ENCODE assay signal across 15 cellular contexts in the genomic region with DNA sequence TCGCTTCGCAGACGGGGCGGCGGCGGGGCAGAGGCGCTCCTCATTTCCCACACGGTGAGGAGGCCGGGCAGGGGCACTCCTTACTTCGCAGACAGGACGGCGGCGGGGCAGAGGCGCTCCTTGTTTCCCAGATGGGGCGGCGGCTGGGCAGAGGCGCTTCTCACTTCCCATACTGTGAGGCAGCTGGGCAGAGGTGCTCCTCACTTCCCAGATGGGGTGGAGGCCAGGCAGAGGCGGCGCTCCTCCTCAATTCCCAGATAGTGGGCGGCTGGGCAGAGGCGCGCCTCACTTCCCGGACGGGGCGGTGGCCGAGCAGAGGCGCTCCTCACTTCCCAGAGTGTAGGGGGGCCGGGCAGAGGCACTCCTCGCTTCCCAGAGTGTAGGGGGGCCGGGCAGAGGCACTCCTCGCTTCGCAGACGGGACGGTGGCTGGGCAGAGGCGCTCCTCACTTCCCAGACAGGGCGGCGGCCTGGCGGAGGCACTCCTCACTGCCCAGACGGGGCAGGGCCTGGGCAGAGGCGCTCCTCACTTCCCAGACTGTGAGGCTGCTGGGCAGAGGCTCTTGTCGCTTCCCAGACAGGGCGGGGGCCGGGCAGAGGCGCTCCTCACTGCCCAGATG.
"Had no signal": no experiment of that assay in that cellular context is flagged by ENCODE, and none has a peak within 500 bp of the region (broad histone marks: within the 10 kb centered on the region; RNA-seq: fewer than 3 reads in every experiment).

No MANE protein-coding gene starts in this region.

- H3K27me3 ChIP-seq: dorsolateral prefrontal cortex, heart left ventricle, tibial artery, upper lobe of left lung, uterus had no signal

- H3K27ac ChIP-seq: dorsolateral prefrontal cortex, heart left ventricle, tibial artery, upper lobe of left lung, uterus had no signal

- H3K36me3 ChIP-seq: uterus had no signal

- H3K4me3 ChIP-seq: dorsolateral prefrontal cortex, heart left ventricle, tibial artery, upper lobe of left lung, uterus had no signal

- DNase-seq: cortex of kidney; dorsolateral prefrontal cortex; effector CD8-positive, alpha-beta T cell; foreskin melanocyte; hippocampal formation; kidney glomerular epithelial cell; natural killer cell; stimulated activated CD4-positive, alpha-beta T cell treated with anti-CD3 and anti-CD28 coated beads, Interleukin-15, amount 100 ng/mL, for 24 hours; stimulated activated CD4-positive, alpha-beta T cell treated with anti-CD3 and anti-CD28 coated beads, Interleukin-1b, Interleukin-23, amount 100 ng/mL, for 48 hours; stimulated activated CD4-positive, alpha-beta T cell treated with anti-CD3 and anti-CD28 coated beads, Interleukin-4, amount 100 ng/mL, for 24 hours; uterus had no signal

- ATAC-seq: heart left ventricle; natural killer cell; stimulated activated memory B cell treated with anti-CD40 and anti-IgM and Interleukin-4, amounts not matched to agents 10 μg/mL and 1 μg/mL and 100 μg/mL, for 72 hours had no signal

- H3K9me3 ChIP-seq: heart left ventricle, tibial artery, uterus had no signal
